ENCODE assay signal across 14 cellular contexts in the genomic region with DNA sequence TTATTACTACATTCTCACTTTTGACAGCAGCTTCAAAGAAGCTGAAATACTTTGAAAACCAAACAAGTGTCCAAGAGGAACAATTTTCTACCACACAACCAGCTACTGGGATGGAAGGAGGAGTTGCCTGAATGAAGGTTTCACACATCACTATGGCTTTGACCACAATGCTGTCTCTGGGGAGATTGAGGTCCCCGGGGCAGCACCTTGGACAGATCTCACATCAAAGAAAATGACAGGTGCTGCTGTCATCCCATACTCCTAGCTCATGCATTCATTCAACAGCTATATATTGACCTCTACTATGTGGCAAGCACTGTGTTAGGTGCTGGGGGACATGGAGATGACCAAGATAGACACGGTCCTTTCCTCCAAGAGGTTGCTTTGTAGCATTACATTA.
A peak's percentile ranks its signal among the peaks of the same experiment; 100 is the strongest.
DNase-seq lines count a peak whose midpoint lies in the region; ATAC-seq, FAIRE-seq and TF ChIP-seq lines count a peak whose summit lies in the region.
"Had no signal": no experiment of that assay in that cellular context is flagged by ENCODE, and none has a peak within 500 bp of the region (broad histone marks: within the 10 kb centered on the region; RNA-seq: fewer than 3 reads in every experiment).

No MANE protein-coding gene starts in this region.

- no peak overlapping the region for H3K4me3 ChIP-seq in endodermal cell (ENCODE audit: low read length)
- H3K4me3 ChIP-seq: tibial nerve had no signal

- ATAC-seq in GM18870 (IDR thresholded peaks at IDR 0.05; ENCODE audit: unreplicated experiment) = peak; percentile 72
- peak; percentile 55 for ATAC-seq in GM21717 (IDR thresholded peaks at IDR 0.05; ENCODE audit: unreplicated experiment)
- ATAC-seq in HG03354 (IDR thresholded peaks at IDR 0.05; ENCODE audit: poor library complexity, severe bottlenecking, unreplicated experiment) = peak; percentile 68
- ATAC-seq in HG02623 (IDR thresholded peaks at IDR 0.05; ENCODE audit: unreplicated experiment) = no peak
- no peak for ATAC-seq in foreskin keratinocyte
- ATAC-seq: left cardiac atrium, natural killer cell had no signal

- 67 to 93% methylated on average over 1 to 2 of the region's 2 CpGs for WGBS in endodermal cell (ENCODE audit: insufficient coverage in 1 of 2, insufficient read length in 1 of 2), 2 experiments

- H3K27me3 ChIP-seq in endodermal cell (ENCODE audit: control insufficient read depth, insufficient read depth, low read length, poor library complexity, severe bottlenecking) (no peaks in the 10 kb centered on the region), foreskin keratinocyte (no peaks in the 10 kb centered on the region)
- H3K27me3 ChIP-seq: tibial nerve had no signal

- H3K4me1 ChIP-seq in endodermal cell (ENCODE audit: control insufficient read depth, insufficient read depth, low read length) = no peaks in the 10 kb centered on the region
- no peaks in the 10 kb centered on the region for H3K4me1 ChIP-seq in foreskin keratinocyte

- H3K27ac ChIP-seq in endodermal cell (ENCODE audit: low read depth, low read length) = no peak overlapping the region
- H3K27ac ChIP-seq in foreskin keratinocyte = no peak overlapping the region
- H3K27ac ChIP-seq: tibial nerve had no signal

- no peaks in the 10 kb centered on the region for H3K9me3 ChIP-seq in endodermal cell (ENCODE audit: control insufficient read depth, low read length)
- H3K9me3 ChIP-seq: tibial nerve had no signal

- no peaks in the 10 kb centered on the region for H3K36me3 Mint-ChIP-seq in endodermal cell (ENCODE audit: low read depth)
- H3K36me3 Mint-ChIP-seq: natural killer cell had no signal

- no peak overlapping the region for H3K4me3 Mint-ChIP-seq in endodermal cell
- H3K4me3 Mint-ChIP-seq: activated T-cell treated with anti-CD3 and anti-CD28 coated beads, Interleukin-2, amount 50 U/mL, for 24 hours; natural killer cell had no signal

- no peak for FAIRE-seq in GM12891 (lab: Jason Lieb, UNC)
- FAIRE-seq: small intestine had no signal

- peak; percentile 75 for DNase-seq in endodermal cell
- no peak for DNase-seq in NCI-H2227 treated with DMSO at 0.1 percent for 48 hours (lab: John Stamatoyannopoulos, UW)
- DNase-seq in GM12891 (ENCODE audit: insufficient read length, low spot score) = no peak
- DNase-seq in foreskin keratinocyte = no peak
- DNase-seq: activated T-cell treated with anti-CD3 and anti-CD28 coated beads, Interleukin-2, amount 50 U/mL, for 24 hours; left cardiac atrium; natural killer cell; NCI-H510A treated with DMSO at 0.1 percent for 48 hours; small intestine had no signal

- no peak for TF ChIP-seq POLR2A in GM12891 (IDR thresholded peaks at IDR 0.05; ENCODE audit: low read depth, low read length)

- no peaks in the 10 kb centered on the region for H3K9me3 Mint-ChIP-seq in endodermal cell
- H3K9me3 Mint-ChIP-seq: activated T-cell treated with anti-CD3 and anti-CD28 coated beads, Interleukin-2, amount 50 U/mL, for 24 hours; natural killer cell had no signal

- H3K9ac ChIP-seq in endodermal cell (ENCODE audit: extremely low read depth, low read length, poor library complexity, severe bottlenecking) = no peak overlapping the region

- H3K4me1 Mint-ChIP-seq in endodermal cell = no peaks in the 10 kb centered on the region
- H3K4me1 Mint-ChIP-seq: natural killer cell had no signal

- no peak for TF ChIP-seq CTCF in endodermal cell (conservative IDR thresholded peaks at IDR 0.05)
- TF ChIP-seq CTCF in foreskin keratinocyte (conservative IDR thresholded peaks at IDR 0.05) = no peak

- H3K36me3 ChIP-seq in endodermal cell (ENCODE audit: control insufficient read depth, insufficient read depth, low read length) = no peaks in the 10 kb centered on the region

- no peak overlapping the region for H3K27ac Mint-ChIP-seq in endodermal cell
- H3K27ac Mint-ChIP-seq: activated T-cell treated with anti-CD3 and anti-CD28 coated beads, Interleukin-2, amount 50 U/mL, for 24 hours; natural killer cell had no signal

- H3K27me3 Mint-ChIP-seq in endodermal cell (ENCODE audit: insufficient read depth) = no peaks in the 10 kb centered on the region
- H3K27me3 Mint-ChIP-seq: activated T-cell treated with anti-CD3 and anti-CD28 coated beads, Interleukin-2, amount 50 U/mL, for 24 hours had no signal

TF ChIP-seq in GM12891, 5 proteins besides CTCF, POLR2A, EP300 and RAD21:
- TF ChIP-seq SPI1 (IDR thresholded peaks at IDR 0.05; ENCODE audit: low read depth, low read length) (no peak), POLR2AphosphoS5 (IDR thresholded peaks at IDR 0.05; ENCODE audit: low read depth, low read length) (no peak), PAX5 (IDR thresholded peaks at IDR 0.05; ENCODE audit: insufficient read depth, low read length, severe bottlenecking) (no peak), POU2F2 (IDR thresholded peaks at IDR 0.05; ENCODE audit: low read depth, low read length) (no peak), TAF1 (IDR thresholded peaks at IDR 0.05; ENCODE audit: low read depth, low read length) (no peak)
TF ChIP-seq in GM12891: peak in this region for 0.

Comparison
In these comparisons a context has a peak if more than half of its experiments do, and no peak if none do; other contexts are left out.
1. ATAC-seq: peak in GM18870 (single experiment), GM21717 (single experiment) and HG03354 (single experiment); none in HG02623 (single experiment) and foreskin keratinocyte (single experiment).